In genomic region chr4:173319696-173320095, GRCh38 we compare ENCODE assay signal across 1 cellular context.
TF ChIP-seq lines count a peak whose summit lies in the region.

No MANE protein-coding gene starts in this region.

TF ChIP-seq in SK-N-SH treated with all-trans-retinoic acid at 6 μM for 48 hours, 23 proteins besides CTCF, POLR2A, EP300 and RAD21 (continued from another document):
- no peak for TF ChIP-seq TSHZ2 (CRISPR knock-in tag; IDR thresholded peaks at IDR 0.05)
- no peak for TF ChIP-seq BACH2 (CRISPR knock-in tag; IDR thresholded peaks at IDR 0.05; ENCODE audit: borderline replicate concordance)
